Comparison of ENCODE assay signal across 17 cellular contexts in genomic region chr5:96871686-96872085, GRCh38. TPM values are rescaled to one million over a fixed set of nuclear protein-coding genes. Genes with fewer than 3 reads are reported as not detected.
A peak's percentile ranks its signal among the peaks of the same experiment; 100 is the strongest.
DNase-seq lines count a peak whose midpoint lies in the region; ATAC-seq and TF ChIP-seq lines count a peak whose summit lies in the region.
"Had no signal": no experiment of that assay in that cellular context is flagged by ENCODE, and none has a peak within 500 bp of the region (broad histone marks: within the 10 kb centered on the region; RNA-seq: fewer than 3 reads in every experiment).

No MANE protein-coding gene starts in this region.

- H2AFZ ChIP-seq in DND-41 (ENCODE audit: low read depth, low read length): no peak overlapping the region
- H2AFZ ChIP-seq in SU-DHL-6 (ENCODE audit: low read depth, low read length, severe bottlenecking): peak overlapping the region; percentile 7

- H3K4me2 ChIP-seq in DND-41 (ENCODE audit: insufficient read depth, low read length): peak overlapping the region; percentile 2; the same call in 1 of the 2 replicates
- peak overlapping the region; percentile 56 for H3K4me2 ChIP-seq in SU-DHL-6 (ENCODE audit: low read depth, low read length, poor library complexity, severe bottlenecking)

- DNase-seq in CD4-positive, CD25-positive, alpha-beta regulatory T cell: peak in 1 of 3 donors; percentile 81
- no peak for DNase-seq in DND-41
- DNase-seq in activated naive CD8-positive, alpha-beta T cell treated with anti-CD3 and anti-CD28 coated beads, Interleukin-2, amount 10 ng/mL, durations not matched to agents 7 days and 5 days: no peak
- DNase-seq in SW480 (ENCODE audit: low spot score): no peak
- no peak for DNase-seq in NCI-H187 (lab: John Stamatoyannopoulos, UW)
- DNase-seq: amniotic stem cell, gastrocnemius medialis, GM23248, NCI-H524, posterior cingulate gyrus, SHP77, sigmoid colon, upper lobe of right lung had no signal

- ATAC-seq in CD4-positive, CD25-positive, alpha-beta regulatory T cell (ENCODE audit: low read depth in 2 of 2): peak; percentile 28 to 29
- ATAC-seq in DND-41 (ENCODE audit: insufficient read depth, low read depth): no peak
- ATAC-seq in activated naive CD8-positive, alpha-beta T cell treated with anti-CD3 and anti-CD28 coated beads, Interleukin-2, amount 10 ng/mL, durations not matched to agents 7 days and 5 days (ENCODE audit: low read depth): no peak
- no peak for ATAC-seq in HG02678 (IDR thresholded peaks at IDR 0.05; ENCODE audit: unreplicated experiment)
- ATAC-seq in GM21526 (IDR thresholded peaks at IDR 0.05; ENCODE audit: low FRiP score, unreplicated experiment): no peak
- ATAC-seq: gastrocnemius medialis, upper lobe of right lung had no signal

- peaks cover 49% of the 10 kb centered on the region for H3K4me1 ChIP-seq in CD4-positive, CD25-positive, alpha-beta regulatory T cell (ENCODE audit: control insufficient read depth, insufficient read depth, low read length, poor library complexity, severe bottlenecking)
- H3K4me1 ChIP-seq in DND-41 (ENCODE audit: insufficient read depth, low read length): peaks cover 36% of the 10 kb centered on the region

- H3K4me1 Mint-ChIP-seq in CD4-positive, CD25-positive, alpha-beta regulatory T cell: peaks cover 54 to 76% (median 67%) of the 10 kb centered on the region in 4 donors
- peaks cover 65% of the 10 kb centered on the region for H3K4me1 Mint-ChIP-seq in activated naive CD8-positive, alpha-beta T cell treated with anti-CD3 and anti-CD28 coated beads, Interleukin-2, amount 10 ng/mL, durations not matched to agents 7 days and 5 days

- peaks cover 4% of the 10 kb centered on the region for H3K79me2 ChIP-seq in DND-41 (ENCODE audit: insufficient read depth, low read length)
- no peaks in the 10 kb centered on the region for H3K79me2 ChIP-seq in SU-DHL-6 (ENCODE audit: insufficient read depth, low read length)

- peak overlapping the region; percentile 67 for H3K4me3 ChIP-seq in CD4-positive, CD25-positive, alpha-beta regulatory T cell (ENCODE audit: low read depth, low read length)
- H3K4me3 ChIP-seq in DND-41 (ENCODE audit: low read depth in 1 of 2, low read length in 2 of 2): no peak overlapping the region
- H3K4me3 ChIP-seq in SU-DHL-6 (ENCODE audit: insufficient read depth, low read length, poor library complexity, severe bottlenecking): peak overlapping the region; percentile 22
- H3K4me3 ChIP-seq: cardiac muscle cell, gastrocnemius medialis, GM23248, sigmoid colon, upper lobe of right lung had no signal

- H3K9me3 Mint-ChIP-seq in CD4-positive, CD25-positive, alpha-beta regulatory T cell: no peaks in the 10 kb centered on the region
- H3K9me3 Mint-ChIP-seq in activated naive CD8-positive, alpha-beta T cell treated with anti-CD3 and anti-CD28 coated beads, Interleukin-2, amount 10 ng/mL, durations not matched to agents 7 days and 5 days: no peaks in the 10 kb centered on the region

- peaks cover 20% of the 10 kb centered on the region for H3F3A ChIP-seq in SU-DHL-6 (ENCODE audit: insufficient read depth)

- no peaks in the 10 kb centered on the region for H3K36me3 ChIP-seq in CD4-positive, CD25-positive, alpha-beta regulatory T cell (ENCODE audit: control insufficient read depth, insufficient read depth, low read length)
- no peaks in the 10 kb centered on the region for H3K36me3 ChIP-seq in DND-41 (ENCODE audit: insufficient read depth, low read length)
- H3K36me3 ChIP-seq in SU-DHL-6 (ENCODE audit: low read length): no peaks in the 10 kb centered on the region
- H3K36me3 ChIP-seq: cardiac muscle cell, gastrocnemius medialis, sigmoid colon, upper lobe of right lung had no signal

- peak overlapping the region; percentile 68 for H3K27ac ChIP-seq in CD4-positive, CD25-positive, alpha-beta regulatory T cell (ENCODE audit: insufficient read depth, low read length, poor library complexity, severe bottlenecking)
- no peak overlapping the region for H3K27ac ChIP-seq in DND-41 (ENCODE audit: low read length)
- peak overlapping the region; percentile 67 for H3K27ac ChIP-seq in SU-DHL-6 (ENCODE audit: low read depth, low read length)
- H3K27ac ChIP-seq: cardiac muscle cell, gastrocnemius medialis, GM23248, sigmoid colon, upper lobe of right lung had no signal

- no peak for TF ChIP-seq CTCF in DND-41 (IDR thresholded peaks at IDR 0.05; ENCODE audit: borderline replicate concordance, extremely low read depth, low read length, poor library complexity, severe bottlenecking)
- no peak for TF ChIP-seq CTCF in SU-DHL-6 (IDR thresholded peaks at IDR 0.05; ENCODE audit: insufficient read depth, low read length, poor library complexity, severe bottlenecking)

- no peak overlapping the region for H3K9ac ChIP-seq in DND-41 (ENCODE audit: low read depth, low read length)
- H3K9ac ChIP-seq in SU-DHL-6 (ENCODE audit: low read length): peak overlapping the region; percentile 26
- H3K9ac ChIP-seq: GM23248 had no signal

- H3K9me3 ChIP-seq in CD4-positive, CD25-positive, alpha-beta regulatory T cell (ENCODE audit: control insufficient read depth in 2 of 2, low read length in 2 of 2): no peaks in the 10 kb centered on the region
- H3K9me3 ChIP-seq in DND-41 (ENCODE audit: insufficient read depth, low read length, severe bottlenecking) (no peaks in the 10 kb centered on the region), SU-DHL-6 (ENCODE audit: insufficient read depth, low read length) (no peaks in the 10 kb centered on the region)
- H3K9me3 ChIP-seq: gastrocnemius medialis, sigmoid colon, upper lobe of right lung had no signal

- H3K27me3 ChIP-seq in CD4-positive, CD25-positive, alpha-beta regulatory T cell (ENCODE audit: control insufficient read depth, insufficient read depth, low read length): no peaks in the 10 kb centered on the region
- H3K27me3 ChIP-seq in DND-41 (ENCODE audit: insufficient read depth, low read length, poor library complexity) (no peaks in the 10 kb centered on the region), SU-DHL-6 (ENCODE audit: low read length) (no peaks in the 10 kb centered on the region)
- H3K27me3 ChIP-seq: cardiac muscle cell, gastrocnemius medialis, sigmoid colon, upper lobe of right lung had no signal

- no peaks in the 10 kb centered on the region for H4K20me1 ChIP-seq in DND-41 (ENCODE audit: insufficient read depth, low read length)
- H4K20me1 ChIP-seq in SU-DHL-6 (ENCODE audit: low read depth, low read length): no peaks in the 10 kb centered on the region

- H3K9me2 ChIP-seq in SU-DHL-6 (replicated peaks; ENCODE audit: insufficient read depth, low read length): no peaks in the 10 kb centered on the region

- H3K27ac Mint-ChIP-seq in CD4-positive, CD25-positive, alpha-beta regulatory T cell: peak overlapping the region; percentile 73 to 96 (median 95)
- H3K27ac Mint-ChIP-seq in activated naive CD8-positive, alpha-beta T cell treated with anti-CD3 and anti-CD28 coated beads, Interleukin-2, amount 10 ng/mL, durations not matched to agents 7 days and 5 days: peak overlapping the region; percentile 76

- POLR2A ChIA-PET in activated naive CD8-positive, alpha-beta T cell treated with anti-CD3 and anti-CD28 coated beads, Interleukin-2, amount 10 ng/mL, durations not matched to agents 7 days and 5 days (lab: Charles Lee): interaction anchor here (0.7 to 4.5 kb wide), 7 partner anchors 14 to 278 kb away, joined by 3 to 24 read pairs (median 4); partner anchors contain the start of genes ERAP1 and LNPEP

- H3K27me3 Mint-ChIP-seq in CD4-positive, CD25-positive, alpha-beta regulatory T cell: no peaks in the 10 kb centered on the region
- H3K27me3 Mint-ChIP-seq in activated naive CD8-positive, alpha-beta T cell treated with anti-CD3 and anti-CD28 coated beads, Interleukin-2, amount 10 ng/mL, durations not matched to agents 7 days and 5 days: no peaks in the 10 kb centered on the region

- H3K36me3 Mint-ChIP-seq in CD4-positive, CD25-positive, alpha-beta regulatory T cell: no peaks in the 10 kb centered on the region
- peaks cover 1% of the 10 kb centered on the region for H3K36me3 Mint-ChIP-seq in activated naive CD8-positive, alpha-beta T cell treated with anti-CD3 and anti-CD28 coated beads, Interleukin-2, amount 10 ng/mL, durations not matched to agents 7 days and 5 days

- H3K4me3 Mint-ChIP-seq in CD4-positive, CD25-positive, alpha-beta regulatory T cell: peak overlapping the region; percentile 33 to 70 (median 52)
- H3K4me3 Mint-ChIP-seq in activated naive CD8-positive, alpha-beta T cell treated with anti-CD3 and anti-CD28 coated beads, Interleukin-2, amount 10 ng/mL, durations not matched to agents 7 days and 5 days: peak overlapping the region; percentile 41

RNA-seq across cellular contexts. Expression of gene ERAP2, which starts 4.6 kb away (rescaled TPM):
- total RNA-seq in CD4-positive, CD25-positive, alpha-beta regulatory T cell: 134 TPM
- 100 to 1,000 TPM in 2 of 4 donors, 1 to 10 TPM in 2; 9.5 to 123 (median 63.6) TPM for polyA plus RNA-seq in CD4-positive, CD25-positive, alpha-beta regulatory T cell
- 100 to 1,000 TPM; 107 to 110 TPM for total RNA-seq in activated naive CD8-positive, alpha-beta T cell treated with anti-CD3 and anti-CD28 coated beads, Interleukin-2, amount 10 ng/mL, durations not matched to agents 7 days and 5 days
- total RNA-seq: cardiac muscle cell had no signal

Comparison
In these comparisons a context has a peak if more than half of its experiments do, and no peak if none do; other contexts are left out.
1. ATAC-seq: peak in CD4-positive, CD25-positive, alpha-beta regulatory T cell (2 of 2); none in DND-41 (single experiment), activated naive CD8-positive, alpha-beta T cell treated with anti-CD3 and anti-CD28 coated beads, Interleukin-2, amount 10 ng/mL, durations not matched to agents 7 days and 5 days (single experiment), HG02678 (single experiment) and GM21526 (single experiment).
2. H3K4me3 ChIP-seq: peak in CD4-positive, CD25-positive, alpha-beta regulatory T cell (single experiment) and SU-DHL-6 (single experiment); none in DND-41 (0 of 2).